In genomic region chr17:82249896-82250581, GRCh38 we compare ENCODE assay signal across 20 cellular contexts.
"Had no signal": no experiment of that assay in that cellular context is flagged by ENCODE, and none has a peak within 500 bp of the region (broad histone marks: within the 10 kb centered on the region; RNA-seq: fewer than 3 reads in every experiment).

No MANE protein-coding gene starts in this region.

- H3K27ac Mint-ChIP-seq: activated naive CD8-positive, alpha-beta T cell treated with anti-CD3 and anti-CD28 coated beads for 36 hours; dendritic cell treated with granulocyte-macrophage colony-stimulating factor and Interleukin-4, amounts not matched to agents 40 ng/mL and 50 ng/mL, for 4 days; naive B cell had no signal

- H3K27ac ChIP-seq: skin epidermis, suprapubic skin had no signal

- H3K9me3 ChIP-seq: suprapubic skin had no signal

- DNase-seq: activated CD4-positive, alpha-beta T cell treated with anti-CD3 and anti-CD28 coated beads for 1 hour; activated CD4-positive, alpha-beta T cell treated with anti-CD3 and anti-CD28 coated beads, Interleukin-2, amount 50 U/mL, for 4 hours; activated gamma-delta T cell; activated naive CD8-positive, alpha-beta T cell treated with anti-CD3 and anti-CD28 coated beads for 36 hours; activated T-cell treated with anti-CD3 and anti-CD28 coated beads, Interleukin-2, amount 50 U/mL, for 48 hours; amygdala; effector memory CD4-positive, alpha-beta T cell; foreskin melanocyte; head of caudate nucleus; immature natural killer cell; mammary epithelial cell; naive B cell; retina; stimulated activated CD4-positive, alpha-beta T cell treated with anti-CD3 and anti-CD28 coated beads, Interleukin-15, amount 100 ng/mL, for 24 hours; stimulated activated CD4-positive, alpha-beta T cell treated with anti-CD3 and anti-CD28 coated beads, Interleukin-4, amount 100 ng/mL, for 1 hour; stimulated activated naive CD4-positive, alpha-beta T cell treated with Interleukin-2 at 50 U/mL for 16 hours had no signal

- H3K27me3 ChIP-seq: suprapubic skin had no signal

- H3K4me3 ChIP-seq: skin epidermis, suprapubic skin had no signal

- H3K9me3 Mint-ChIP-seq: activated naive CD8-positive, alpha-beta T cell treated with anti-CD3 and anti-CD28 coated beads for 36 hours; brain; dendritic cell treated with granulocyte-macrophage colony-stimulating factor and Interleukin-4, amounts not matched to agents 40 ng/mL and 50 ng/mL, for 4 days; immature natural killer cell; naive B cell had no signal

- H3K4me3 Mint-ChIP-seq: activated naive CD8-positive, alpha-beta T cell treated with anti-CD3 and anti-CD28 coated beads for 36 hours; brain; dendritic cell treated with granulocyte-macrophage colony-stimulating factor and Interleukin-4, amounts not matched to agents 40 ng/mL and 50 ng/mL, for 4 days; immature natural killer cell had no signal

- H3K27me3 Mint-ChIP-seq: activated naive CD8-positive, alpha-beta T cell treated with anti-CD3 and anti-CD28 coated beads for 36 hours; dendritic cell treated with granulocyte-macrophage colony-stimulating factor and Interleukin-4, amounts not matched to agents 40 ng/mL and 50 ng/mL, for 4 days; naive B cell had no signal

- H3K4me1 Mint-ChIP-seq: brain had no signal
